ENCODE assay signal across 11 cellular contexts in the genomic region with DNA sequence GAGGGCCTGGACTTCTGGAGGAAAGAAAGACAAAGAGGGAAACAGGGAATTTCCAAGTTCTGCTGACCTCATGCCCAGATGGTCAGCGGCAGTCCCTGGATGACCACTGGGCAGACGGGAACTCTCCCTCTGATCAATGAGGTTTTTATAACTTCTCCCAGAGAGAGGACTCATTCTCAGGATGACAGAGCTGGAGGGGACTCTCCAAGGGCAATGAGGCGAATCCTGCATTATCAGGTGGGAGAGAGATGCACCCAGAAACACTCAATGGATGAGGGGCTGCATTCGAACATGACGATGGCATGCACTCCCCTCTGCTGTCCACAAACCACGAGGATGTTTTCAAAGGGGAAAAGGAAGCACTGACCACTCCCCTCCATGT. TPM values are rescaled to one million over a fixed set of nuclear protein-coding genes. Genes with fewer than 3 reads are reported as not detected.
A peak's percentile ranks its signal among the peaks of the same experiment; 100 is the strongest.
DNase-seq lines count a peak whose midpoint lies in the region; ATAC-seq, FAIRE-seq and TF ChIP-seq lines count a peak whose summit lies in the region.
"Had no signal": no experiment of that assay in that cellular context is flagged by ENCODE, and none has a peak within 500 bp of the region (broad histone marks: within the 10 kb centered on the region; RNA-seq: fewer than 3 reads in every experiment).

No MANE protein-coding gene starts in this region.

- no peak overlapping the region for H3K4me3 Mint-ChIP-seq in chondrocyte (ENCODE audit: unreplicated experiment)

- peak overlapping the region; percentile 76 for H3K27ac ChIP-seq in skeletal muscle tissue (ENCODE audit: low read depth, low read length)
- H3K27ac ChIP-seq: 22Rv1, hepatocyte had no signal

- H3K4me3 ChIP-seq in skeletal muscle tissue (ENCODE audit: low read length in 3 of 3) = peak overlapping the region in 2 of 3 donors; percentile 49 to 63
- H3K4me3 ChIP-seq: hepatocyte had no signal

- no peaks in the 10 kb centered on the region for H3K9me3 ChIP-seq in skeletal muscle tissue (ENCODE audit: control insufficient read depth in 3 of 3, low read length in 3 of 3)

- H3K9me3 Mint-ChIP-seq in chondrocyte (ENCODE audit: low read depth) = no peaks in the 10 kb centered on the region

- FAIRE-seq in urothelium cell line (lab: Jason Lieb, UNC) = no peak

- H3K9ac ChIP-seq in skeletal muscle tissue (ENCODE audit: low read depth in 1 of 3, low read length in 3 of 3) = peak overlapping the region; percentile 52 to 71 (median 57)

- no peaks in the 10 kb centered on the region for H3K27me3 Mint-ChIP-seq in chondrocyte (ENCODE audit: low read depth)

- no peaks in the 10 kb centered on the region for H3K36me3 Mint-ChIP-seq in chondrocyte (ENCODE audit: low read depth)

- H3K4me1 Mint-ChIP-seq in chondrocyte (ENCODE audit: low read depth) = peaks cover 81% of the 10 kb centered on the region

- peaks cover 79 to 92% (median 80%) of the 10 kb centered on the region in 3 donors for H3K4me1 ChIP-seq in skeletal muscle tissue (ENCODE audit: control insufficient read depth in 3 of 3, insufficient read depth in 3 of 3, low read length in 3 of 3)

- H3K27ac Mint-ChIP-seq in chondrocyte (ENCODE audit: unreplicated experiment) = peak overlapping the region; percentile 77

- no peaks in the 10 kb centered on the region for H3K27me3 ChIP-seq in skeletal muscle tissue (ENCODE audit: control insufficient read depth in 3 of 3, insufficient read depth in 3 of 3, low read length in 3 of 3)
- H3K27me3 ChIP-seq: hepatocyte had no signal

- peaks cover 3 to 10% (median 8%) of the 10 kb centered on the region in 3 donors for H3K36me3 ChIP-seq in skeletal muscle tissue (ENCODE audit: control insufficient read depth in 3 of 3, insufficient read depth in 3 of 3, low read length in 3 of 3)

- DNase-seq in NCI-H345 (lab: John Stamatoyannopoulos, UW) = peak; percentile 23
- no peak for DNase-seq in NCI-H345 treated with DMSO at 0.1 percent for 48 hours (lab: John Stamatoyannopoulos, UW; ENCODE audit: unreplicated experiment)
- DNase-seq in chondrocyte (ENCODE audit: low spot score) = no peak
- DNase-seq in pons (ENCODE audit: low spot score) = no peak
- no peak for DNase-seq in UCSD-AML1 (lab: John Stamatoyannopoulos, UW; ENCODE audit: unreplicated experiment)
- no peak for DNase-seq in urothelium cell line (ENCODE audit: low spot score)
- DNase-seq: RPMI8226 had no signal

- no peak for TF ChIP-seq CTCF in chondrocyte (IDR thresholded peaks at IDR 0.05)

- ATAC-seq in HG03039 (IDR thresholded peaks at IDR 0.05; ENCODE audit: unreplicated experiment) = peak; percentile 18

RNA-seq across cellular contexts. Expression of a gene that starts 12.7 kb away (rescaled TPM):
- total RNA-seq in chondrocyte (47.2 to 75.6 TPM (median 74.0 TPM) in 3 replicates), skeletal muscle tissue (42.8 TPM)

RNA-seq across cellular contexts. Expression of a gene that starts 47.8 kb away (rescaled TPM):
- total RNA-seq in chondrocyte (1.5 to 5.3 TPM (median 4.9 TPM) in 3 replicates), skeletal muscle tissue (33.4 TPM)
